ENCODE assay signal across 8 cellular contexts in the genomic region with DNA sequence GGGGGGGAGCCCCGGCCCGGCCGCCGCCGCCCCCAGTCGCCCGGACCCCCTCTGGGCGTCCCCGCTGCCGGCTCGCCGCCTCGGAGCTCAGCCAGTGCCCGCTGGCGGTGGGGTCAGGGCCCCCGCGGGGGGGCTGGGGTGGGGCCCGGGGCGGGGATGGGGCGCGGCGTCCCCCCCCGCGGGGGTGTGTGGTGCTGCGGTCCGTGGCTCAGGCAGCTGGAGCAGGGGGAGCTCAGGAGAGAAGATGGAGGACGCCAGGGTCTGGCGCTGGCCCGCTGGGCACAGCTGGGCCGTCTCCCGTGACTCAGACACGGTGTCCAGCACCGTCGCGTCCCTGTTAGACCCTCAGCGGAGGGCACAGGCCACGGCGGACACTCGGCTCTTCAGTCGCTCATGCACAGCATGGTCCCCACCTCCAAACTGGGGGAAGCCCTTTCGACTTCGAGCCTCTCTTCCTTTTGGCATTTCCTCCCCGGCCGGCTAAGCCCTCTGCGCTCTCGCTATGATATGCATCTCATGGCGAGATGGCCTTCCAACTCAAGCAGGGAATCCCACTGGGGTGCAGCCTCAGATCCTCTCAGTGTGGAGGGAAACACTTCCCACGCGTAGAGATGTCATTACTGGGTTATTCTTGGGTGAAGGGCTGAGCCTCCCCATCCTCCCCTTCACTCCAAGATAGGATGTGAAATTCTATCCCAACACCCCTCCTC. TPM values are rescaled to one million over a fixed set of nuclear protein-coding genes. Genes with fewer than 3 reads are reported as not detected.
DNase-seq lines count a peak whose midpoint lies in the region; ATAC-seq and TF ChIP-seq lines count a peak whose summit lies in the region.

No MANE protein-coding gene starts in this region.

- peak in 1 of 6 experiments; percentile 7 for TF ChIP-seq CTCF in adrenal gland (IDR thresholded peaks at IDR 0.05)
- TF ChIP-seq CTCF in heart right ventricle (IDR thresholded peaks at IDR 0.05): no peak

- H3K4me1 ChIP-seq in adrenal gland (replicated peaks in 1 of 2) (peaks cover 30 to 48% of the 10 kb centered on the region in 2 donors), heart right ventricle (peaks cover 11 to 80% (median 59%) of the 10 kb centered on the region in 9 donors)

- intact Hi-C loops in adrenal gland (cut with DNase I) (no loop called here), heart right ventricle (cut with DNase I) (loop anchor here in 7 of 10 donors (2.0 to 5.0 kb wide), 4 partner anchors 34 to 96 kb away; a partner anchor contains a TSS)

- H3K27ac ChIP-seq in adrenal gland (peak overlapping the region; percentile 75 to 97 (median 96)), heart right ventricle (peak overlapping the region; percentile 95 to 99 (median 98))

- no peaks in the 10 kb centered on the region for H3K27me3 ChIP-seq in adrenal gland
- H3K27me3 ChIP-seq in heart right ventricle: no peaks in the 10 kb centered on the region

- DNase-seq in EL (peak; percentile 80), HUDEP-2 (lab: John Stamatoyannopoulos, UW; ENCODE audit: unreplicated experiment in 76 of 76) (peak in 57 of 76 experiments; percentile 22 to 86 (median 63)), RKO (ENCODE audit: low spot score) (peak; percentile 81), adrenal gland (peak; percentile 74 to 83 (median 75)), heart right ventricle (peak; percentile 70 to 77), pons (ENCODE audit: low spot score) (peak; percentile 69), cortex of kidney (lab: John Stamatoyannopoulos, UW) (no peak)

- H3K9me3 ChIP-seq in adrenal gland (replicated peaks in 1 of 3) (no peaks in the 10 kb centered on the region), heart right ventricle (no peaks in the 10 kb centered on the region)

- no peaks in the 10 kb centered on the region for H3K36me3 ChIP-seq in adrenal gland (replicated peaks in 1 of 2)
- peaks cover 0 to 17% (median 0%) of the 10 kb centered on the region in 9 donors for H3K36me3 ChIP-seq in heart right ventricle

- peak overlapping the region in 3 of 4 donors; percentile 50 to 94 (median 71) for H3K4me3 ChIP-seq in adrenal gland
- H3K4me3 ChIP-seq in heart right ventricle: peak overlapping the region; percentile 65 to 94 (median 83)

- peak in 1 of 2 donors; percentile 71 for TF ChIP-seq POLR2A in adrenal gland (IDR thresholded peaks at IDR 0.05)

- WGBS in adrenal gland, 4 donors: 0 to 1% (median 0%) methylated on average over 9 to 49 of the region's 49 CpGs
- WGBS in heart right ventricle, 2 donors: 0% methylated on average over 33 to 49 of the region's 49 CpGs

- peak; percentile 65 for ATAC-seq in GM21423 (IDR thresholded peaks at IDR 0.05; ENCODE audit: unreplicated experiment)
- peak; percentile 71 to 83 (median 80) for ATAC-seq in heart right ventricle

RNA-seq across cellular contexts. Expression of a gene that starts 0.4 kb away (rescaled TPM):
- 100 to 1,000 TPM in 1 of 8 donors, 10 to 100 TPM in 7; 56.2 to 105 (median 74.1) TPM for total RNA-seq in adrenal gland
- polyA plus RNA-seq in adrenal gland: 10 to 100 TPM; 14.1 to 58.5 (median 23.1) TPM
- total RNA-seq in heart right ventricle: 10 to 100 TPM; 56.2 to 81.2 (median 61.5) TPM
- polyA plus RNA-seq in heart right ventricle: 10 to 100 TPM; 17.5 to 21.7 TPM

RNA-seq across cellular contexts. Expression of a gene that starts 18.6 kb away (rescaled TPM):
- total RNA-seq in adrenal gland: 100 to 1,000 TPM; 131 to 236 (median 186) TPM
- polyA plus RNA-seq in adrenal gland: 100 to 1,000 TPM; 105 to 276 (median 137) TPM
- total RNA-seq in heart right ventricle: 100 to 1,000 TPM in 3 of 10 donors, 10 to 100 TPM in 7; 79.8 to 130 (median 94.7) TPM
- polyA plus RNA-seq in heart right ventricle: 10 to 100 TPM; 70.3 to 76.3 TPM

RNA-seq across cellular contexts. Expression of a gene that starts 33.2 kb away (rescaled TPM):
- total RNA-seq in adrenal gland (10 to 100 TPM; 23.9 to 47.3 (median 39.1) TPM), heart right ventricle (10 to 100 TPM; 38.3 to 65.0 (median 47.2) TPM)
- polyA plus RNA-seq in adrenal gland (10 to 100 TPM; 19.9 to 45.1 (median 40.1) TPM), heart right ventricle (10 to 100 TPM; 26.9 to 33.1 TPM)

Comparison
In these comparisons a context has a peak if more than half of its experiments do, and no peak if none do; other contexts are left out.
1. intact Hi-C loops: an anchor here in heart right ventricle (2.0 to 5.0 kb wide); none called in adrenal gland.